Comparison of ENCODE assay signal across 9 cellular contexts in the genomic region with DNA sequence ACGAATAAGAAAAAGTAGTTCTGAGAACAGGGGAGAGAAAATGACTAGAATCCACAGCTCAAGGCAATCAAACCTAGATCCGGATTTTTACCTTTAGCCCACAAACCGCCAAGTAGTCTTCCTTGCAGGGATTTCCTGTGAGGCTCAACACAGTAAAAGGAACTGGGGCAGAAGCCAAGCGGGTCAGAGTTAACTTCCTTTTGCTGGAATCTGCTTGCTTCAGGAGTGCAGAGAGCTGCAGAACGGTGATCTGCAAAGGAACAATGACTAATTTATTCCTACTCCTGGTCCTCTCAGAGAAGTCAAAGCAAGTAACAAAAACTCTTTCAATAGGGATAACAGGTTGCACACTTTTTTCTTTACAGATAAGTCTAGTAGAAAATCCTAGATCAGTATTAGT. TPM values are rescaled to one million over a fixed set of nuclear protein-coding genes. Genes with fewer than 3 reads are reported as not detected.
DNase-seq lines count a peak whose midpoint lies in the region; ATAC-seq and TF ChIP-seq lines count a peak whose summit lies in the region.
"Had no signal": no experiment of that assay in that cellular context is flagged by ENCODE, and none has a peak within 500 bp of the region (broad histone marks: within the 10 kb centered on the region; RNA-seq: fewer than 3 reads in every experiment).

No MANE protein-coding gene starts in this region.

- no peak overlapping the region for H3K4me3 ChIP-seq in heart right ventricle
- no peak overlapping the region for H3K4me3 ChIP-seq in skeletal muscle cell (ENCODE audit: low read depth, low read length)
- H3K4me3 ChIP-seq: ovary had no signal

- POLR2A ChIA-PET in T-cell (lab: Charles Lee): no interaction called here

- H3K4me1 ChIP-seq in heart right ventricle: peaks cover 0 to 38% (median 21%) of the 10 kb centered on the region in 9 donors

- H3K36me3 Mint-ChIP-seq in activated T-helper 2 cell treated with anti-CD3 and anti-CD28 coated beads, Interferon-gamma antibody, Interleukin-2, Interleukin-4, amounts not matched to agents 10 μg/mL and 5 μg/mL and 100 μg/mL, durations not matched to agents 14 hours and 24 hours and 36 hours (ENCODE audit: low read depth): peaks cover 92% of the 10 kb centered on the region
- H3K36me3 Mint-ChIP-seq in T-cell: peaks cover 82% of the 10 kb centered on the region

- in situ Hi-C loops in KBM-7 (cut with MboI; ENCODE audit: low pct_unique_long_range_greater_than_20kb, low sequenced_read_pairs): no loop called here

- DNase-seq in KBM-7: peak; percentile 67
- DNase-seq in activated T-helper 2 cell treated with anti-CD3 and anti-CD28 coated beads, Interferon-gamma antibody, Interleukin-2, Interleukin-4, amounts not matched to agents 10 μg/mL and 5 μg/mL and 100 μg/mL, durations not matched to agents 14 hours and 24 hours and 36 hours (ENCODE audit: low spot score): no peak
- peak in 1 of 2 donors; percentile 82 for DNase-seq in heart right ventricle
- peak; percentile 37 for DNase-seq in skeletal muscle cell (ENCODE audit: low read depth)
- no peak for DNase-seq in T-cell
- DNase-seq in activated CD8-positive, alpha-beta memory T cell treated with anti-CD3 and anti-CD28 coated beads, Interleukin-2, amount 50 U/mL, for 48 hours: no peak
- DNase-seq in iPS-NIHi11 (ENCODE audit: low spot score): no peak
- DNase-seq: NCI-H187 treated with DMSO at 0.1 percent for 48 hours had no signal

- peak; percentile 79 to 95 (median 90) for ATAC-seq in heart right ventricle
- no peak for ATAC-seq in T-cell (replicated peaks in 1 of 4)

- H3K27ac Mint-ChIP-seq in activated T-helper 2 cell treated with anti-CD3 and anti-CD28 coated beads, Interferon-gamma antibody, Interleukin-2, Interleukin-4, amounts not matched to agents 10 μg/mL and 5 μg/mL and 100 μg/mL, durations not matched to agents 14 hours and 24 hours and 36 hours: peak overlapping the region; percentile 12
- H3K27ac Mint-ChIP-seq in T-cell: peak overlapping the region in 1 of 2 donors; percentile 39

- no peaks in the 10 kb centered on the region for H3K9me3 Mint-ChIP-seq in activated T-helper 2 cell treated with anti-CD3 and anti-CD28 coated beads, Interferon-gamma antibody, Interleukin-2, Interleukin-4, amounts not matched to agents 10 μg/mL and 5 μg/mL and 100 μg/mL, durations not matched to agents 14 hours and 24 hours and 36 hours
- no peaks in the 10 kb centered on the region for H3K9me3 Mint-ChIP-seq in T-cell

- H3K9me3 ChIP-seq in heart right ventricle: no peaks in the 10 kb centered on the region
- H3K9me3 ChIP-seq: ovary had no signal

- H3K27ac ChIP-seq in heart right ventricle: peak overlapping the region in 8 of 10 donors; percentile 38 to 86 (median 63)
- H3K27ac ChIP-seq: ovary had no signal

- H3K4me1 Mint-ChIP-seq in activated T-helper 2 cell treated with anti-CD3 and anti-CD28 coated beads, Interferon-gamma antibody, Interleukin-2, Interleukin-4, amounts not matched to agents 10 μg/mL and 5 μg/mL and 100 μg/mL, durations not matched to agents 14 hours and 24 hours and 36 hours (ENCODE audit: low read depth): peaks cover 6% of the 10 kb centered on the region
- peaks cover 0 to 4% (median 0%) of the 10 kb centered on the region in 3 donors for H3K4me1 Mint-ChIP-seq in T-cell

- TF ChIP-seq CTCF in heart right ventricle (IDR thresholded peaks at IDR 0.05): no peak

- intact Hi-C loops in activated T-helper 2 cell treated with anti-CD3 and anti-CD28 coated beads, Interferon-gamma antibody, Interleukin-2, Interleukin-4, amounts not matched to agents 10 μg/mL and 5 μg/mL and 100 μg/mL, durations not matched to agents 14 hours and 24 hours and 36 hours (cut with micrococcal nuclease): no loop called here
- intact Hi-C loops in heart right ventricle (cut with DNase I): loop anchor here in 1 of 10 donors (1.0 kb wide), 1 partner anchor 16 kb away; no protein-coding TSS in a partner anchor

- H3K27me3 ChIP-seq in heart right ventricle: no peaks in the 10 kb centered on the region
- H3K27me3 ChIP-seq: ovary had no signal

- 37 to 56% methylated on average over 5 of the region's 5 CpGs for WGBS in heart right ventricle, 2 donors

- CTCF ChIA-PET in T-cell (lab: Charles Lee): no interaction called here

- H3K27me3 Mint-ChIP-seq in activated T-helper 2 cell treated with anti-CD3 and anti-CD28 coated beads, Interferon-gamma antibody, Interleukin-2, Interleukin-4, amounts not matched to agents 10 μg/mL and 5 μg/mL and 100 μg/mL, durations not matched to agents 14 hours and 24 hours and 36 hours (ENCODE audit: low read depth): no peaks in the 10 kb centered on the region
- no peaks in the 10 kb centered on the region for H3K27me3 Mint-ChIP-seq in T-cell

- no peak overlapping the region for H3K4me3 Mint-ChIP-seq in activated T-helper 2 cell treated with anti-CD3 and anti-CD28 coated beads, Interferon-gamma antibody, Interleukin-2, Interleukin-4, amounts not matched to agents 10 μg/mL and 5 μg/mL and 100 μg/mL, durations not matched to agents 14 hours and 24 hours and 36 hours (ENCODE audit: low read depth)
- no peak overlapping the region for H3K4me3 Mint-ChIP-seq in T-cell

- H3K36me3 ChIP-seq in heart right ventricle: peaks cover 0 to 100% (median 98%) of the 10 kb centered on the region in 9 donors
- H3K36me3 ChIP-seq: ovary had no signal

RNA-seq across cellular contexts. Expression of a gene that starts 53.4 kb away (rescaled TPM):
- total RNA-seq in activated T-helper 2 cell treated with anti-CD3 and anti-CD28 coated beads, Interferon-gamma antibody, Interleukin-2, Interleukin-4, amounts not matched to agents 10 μg/mL and 5 μg/mL and 100 μg/mL, durations not matched to agents 14 hours and 24 hours and 36 hours: 156 and 160 TPM in 2 replicates
- total RNA-seq in heart right ventricle (100 to 1,000 TPM in 2 of 10 donors, 10 to 100 TPM in 8; 60.0 to 115 (median 90.6) TPM), T-cell (100 to 1,000 TPM; 139 to 156 (median 147) TPM)
- 10 to 100 TPM; 74.1 to 97.9 TPM for polyA plus RNA-seq in heart right ventricle

Comparison
In these comparisons a context has a peak if more than half of its experiments do, and no peak if none do; other contexts are left out.
1. DNase-seq: peak in KBM-7 (single experiment) and skeletal muscle cell (single experiment); none in activated T-helper 2 cell treated with anti-CD3 and anti-CD28 coated beads, Interferon-gamma antibody, Interleukin-2, Interleukin-4, amounts not matched to agents 10 μg/mL and 5 μg/mL and 100 μg/mL, durations not matched to agents 14 hours and 24 hours and 36 hours (single experiment), T-cell (0 of 34), activated CD8-positive, alpha-beta memory T cell treated with anti-CD3 and anti-CD28 coated beads, Interleukin-2, amount 50 U/mL, for 48 hours (single experiment) and iPS-NIHi11 (single experiment).
2. ATAC-seq: peak in heart right ventricle (8 of 8); none in T-cell (0 of 4).